Comparison of ENCODE assay signal across 8 cellular contexts in the genomic region with DNA sequence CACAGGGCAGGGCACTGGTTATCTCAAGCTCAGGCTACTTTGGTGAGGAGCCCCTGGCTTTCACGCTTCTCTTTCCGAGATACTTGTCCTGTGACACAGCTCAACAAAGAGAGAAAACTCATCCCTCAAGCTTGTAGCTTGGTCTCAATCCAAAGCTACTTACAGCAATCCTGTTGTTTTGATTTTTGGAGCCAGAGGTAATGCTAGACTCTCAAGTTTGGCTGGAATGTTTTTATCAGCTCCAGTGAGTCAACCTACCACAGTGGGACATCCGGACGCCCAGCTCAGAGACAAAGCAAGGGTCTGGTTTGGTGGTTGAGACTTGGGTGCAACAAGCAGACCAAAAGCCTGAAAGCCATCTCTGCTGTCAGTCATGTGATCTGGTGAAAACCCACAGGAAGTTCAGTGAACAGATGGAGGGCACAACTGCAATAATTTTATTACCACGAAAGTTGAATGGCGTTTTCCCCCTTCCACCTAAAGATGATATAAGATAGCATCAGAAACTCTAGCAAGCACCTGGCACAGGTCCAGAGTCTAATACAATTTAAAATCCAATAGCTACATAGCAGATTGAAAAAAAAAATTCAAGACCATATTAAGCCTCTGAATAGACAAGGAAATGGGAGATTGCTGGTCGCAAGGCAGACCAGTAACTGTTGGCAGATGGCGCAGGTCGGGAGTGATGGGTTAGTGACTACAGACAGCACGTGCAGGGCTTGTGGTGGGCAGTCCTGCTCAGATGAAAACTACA.
A peak's percentile ranks its signal among the peaks of the same experiment; 100 is the strongest.
DNase-seq lines count a peak whose midpoint lies in the region; ATAC-seq and TF ChIP-seq lines count a peak whose summit lies in the region.

No MANE protein-coding gene starts in this region.

- peak overlapping the region; percentile 26 to 95 (median 90); a peak in 21 of 22 replicates for H3K27ac ChIP-seq in BLaER1 treated with 17β-estradiol and CSF1 and Interleukin-3, amounts not matched to agents 10 nM and 100 nM
- no peak overlapping the region for H3K27ac ChIP-seq in MM.1S (ENCODE audit: low read length)

- H3K9ac ChIP-seq in BLaER1 treated with 17β-estradiol and CSF1 and Interleukin-3, amounts not matched to agents 10 nM and 100 nM, result peak overlapping the region in 9 of 11 experiments; percentile 58 to 80 (median 75); a peak in 19 of 22 replicates
- no peak overlapping the region for H3K9ac ChIP-seq in MM.1S (ENCODE audit: low read length)

- H3K27ac Mint-ChIP-seq in activated naive CD8-positive, alpha-beta T cell treated with anti-CD3 and anti-CD28 coated beads, Interleukin-2, amount 50 U/mL, for 24 hours, result peak overlapping the region; percentile 51
- peak overlapping the region; percentile 67 to 92 for H3K27ac Mint-ChIP-seq in natural killer cell treated with Interleukin-12 subunit alpha and Interleukin-12 subunit beta and Interleukin-15 and Interleukin-18, amount 100 ng/mL, for 72 hours

- H3K36me3 Mint-ChIP-seq in activated naive CD8-positive, alpha-beta T cell treated with anti-CD3 and anti-CD28 coated beads, Interleukin-2, amount 50 U/mL, for 24 hours (ENCODE audit: low read depth), result peaks cover 4% of the 10 kb centered on the region
- peaks cover 6% of the 10 kb centered on the region for H3K36me3 Mint-ChIP-seq in natural killer cell treated with Interleukin-12 subunit alpha and Interleukin-12 subunit beta and Interleukin-15 and Interleukin-18, amount 100 ng/mL, for 72 hours

- H4K20me1 ChIP-seq in BLaER1 treated with 17β-estradiol and CSF1 and Interleukin-3, amounts not matched to agents 10 nM and 100 nM, result no peaks in the 10 kb centered on the region; a peak in 1 of 22 replicates
- no peaks in the 10 kb centered on the region for H4K20me1 ChIP-seq in MM.1S (ENCODE audit: insufficient read depth, low read length)

- H3K79me2 ChIP-seq in MM.1S (ENCODE audit: low read length), result no peaks in the 10 kb centered on the region

- H3K36me3 ChIP-seq in BLaER1 treated with 17β-estradiol and CSF1 and Interleukin-3, amounts not matched to agents 10 nM and 100 nM, result peaks cover 0 to 17% (median 5%) of the 10 kb centered on the region in 11 experiments; a peak in 7 of 22 replicates
- no peaks in the 10 kb centered on the region for H3K36me3 ChIP-seq in MM.1S (replicated peaks; ENCODE audit: insufficient read depth, low read length)

- peak overlapping the region; percentile 5 for H3K4me3 Mint-ChIP-seq in activated naive CD8-positive, alpha-beta T cell treated with anti-CD3 and anti-CD28 coated beads, Interleukin-2, amount 50 U/mL, for 24 hours
- H3K4me3 Mint-ChIP-seq in natural killer cell treated with Interleukin-12 subunit alpha and Interleukin-12 subunit beta and Interleukin-15 and Interleukin-18, amount 100 ng/mL, for 72 hours, result peak overlapping the region; percentile 77

- H3K27me3 Mint-ChIP-seq in activated naive CD8-positive, alpha-beta T cell treated with anti-CD3 and anti-CD28 coated beads, Interleukin-2, amount 50 U/mL, for 24 hours, result no peaks in the 10 kb centered on the region
- H3K27me3 Mint-ChIP-seq in natural killer cell treated with Interleukin-12 subunit alpha and Interleukin-12 subunit beta and Interleukin-15 and Interleukin-18, amount 100 ng/mL, for 72 hours, result no peaks in the 10 kb centered on the region

- peaks cover 57% of the 10 kb centered on the region for H3K4me1 Mint-ChIP-seq in activated naive CD8-positive, alpha-beta T cell treated with anti-CD3 and anti-CD28 coated beads, Interleukin-2, amount 50 U/mL, for 24 hours
- peaks cover 50 to 60% of the 10 kb centered on the region in 2 donors for H3K4me1 Mint-ChIP-seq in natural killer cell treated with Interleukin-12 subunit alpha and Interleukin-12 subunit beta and Interleukin-15 and Interleukin-18, amount 100 ng/mL, for 72 hours (ENCODE audit: low read depth in 2 of 2)

- peak overlapping the region; percentile 68 to 87 (median 78) for H3K4me2 ChIP-seq in BLaER1 treated with 17β-estradiol and CSF1 and Interleukin-3, amounts not matched to agents 10 nM and 100 nM
- no peak overlapping the region for H3K4me2 ChIP-seq in MM.1S (ENCODE audit: low read depth, low read length)

- H2AFZ ChIP-seq in MM.1S (ENCODE audit: low read length), result no peak overlapping the region

- no peaks in the 10 kb centered on the region for H3K27me3 ChIP-seq in BLaER1 treated with 17β-estradiol and CSF1 and Interleukin-3, amounts not matched to agents 10 nM and 100 nM
- no peaks in the 10 kb centered on the region for H3K27me3 ChIP-seq in MM.1S (replicated peaks; ENCODE audit: insufficient read depth, low read length)

- H3K4me1 ChIP-seq in BLaER1 treated with 17β-estradiol and CSF1 and Interleukin-3, amounts not matched to agents 10 nM and 100 nM, result peaks cover 50 to 90% (median 78%) of the 10 kb centered on the region in 10 experiments
- H3K4me1 ChIP-seq in MM.1S (ENCODE audit: low read length), result no peaks in the 10 kb centered on the region

- H3K9me2 ChIP-seq in MM.1S (replicated peaks; ENCODE audit: insufficient read depth, low read length), result no peaks in the 10 kb centered on the region

- no peaks in the 10 kb centered on the region for H3K9me3 Mint-ChIP-seq in activated naive CD8-positive, alpha-beta T cell treated with anti-CD3 and anti-CD28 coated beads, Interleukin-2, amount 50 U/mL, for 24 hours
- H3K9me3 Mint-ChIP-seq in natural killer cell treated with Interleukin-12 subunit alpha and Interleukin-12 subunit beta and Interleukin-15 and Interleukin-18, amount 100 ng/mL, for 72 hours, result no peaks in the 10 kb centered on the region

- H3F3A ChIP-seq in MM.1S (ENCODE audit: insufficient read depth, low read length), result no peaks in the 10 kb centered on the region

- TF ChIP-seq CTCF in MM.1S (IDR thresholded peaks at IDR 0.05; ENCODE audit: low read length), result no peak

- H3K9me3 ChIP-seq in BLaER1 treated with 17β-estradiol and CSF1 and Interleukin-3, amounts not matched to agents 10 nM and 100 nM (replicated peaks in 1 of 11), result no peaks in the 10 kb centered on the region
- H3K9me3 ChIP-seq in MM.1S (replicated peaks; ENCODE audit: insufficient read depth, low read length), result no peaks in the 10 kb centered on the region

- H3K4me3 ChIP-seq in BLaER1 treated with 17β-estradiol and CSF1 and Interleukin-3, amounts not matched to agents 10 nM and 100 nM, result peak overlapping the region in 5 of 10 experiments; percentile 2 to 31 (median 7); a peak in 5 of 20 replicates
- H3K4me3 ChIP-seq in MM.1S (ENCODE audit: low read length), result no peak overlapping the region

- DNase-seq in LHCN-M2 (ENCODE audit: low read depth) (peak; percentile 100), NCI-H748 (lab: John Stamatoyannopoulos, UW; ENCODE audit: unreplicated experiment) (no peak), MM.1S (no peak), T-helper 9 cell (no peak), DMS79 treated with DMSO at 0.1 percent for 48 hours (lab: John Stamatoyannopoulos, UW) (no peak)
- peak; percentile 32 for DNase-seq in activated naive CD8-positive, alpha-beta T cell treated with anti-CD3 and anti-CD28 coated beads, Interleukin-2, amount 50 U/mL, for 24 hours
- DNase-seq in natural killer cell treated with Interleukin-12 subunit alpha and Interleukin-12 subunit beta and Interleukin-15 and Interleukin-18, amount 100 ng/mL, for 72 hours (ENCODE audit: low spot score), result peak; percentile 86

- ATAC-seq in activated naive CD8-positive, alpha-beta T cell treated with anti-CD3 and anti-CD28 coated beads, Interleukin-2, amount 50 U/mL, for 24 hours, result peak; percentile 42
- ATAC-seq in natural killer cell treated with Interleukin-12 subunit alpha and Interleukin-12 subunit beta and Interleukin-15 and Interleukin-18, amount 100 ng/mL, for 72 hours, result peak; percentile 87

Comparison
In these comparisons a context has a peak if more than half of its experiments do, and no peak if none do; other contexts are left out.
1. DNase-seq: peak in LHCN-M2 (single experiment), activated naive CD8-positive, alpha-beta T cell treated with anti-CD3 and anti-CD28 coated beads, Interleukin-2, amount 50 U/mL, for 24 hours (single experiment) and natural killer cell treated with Interleukin-12 subunit alpha and Interleukin-12 subunit beta and Interleukin-15 and Interleukin-18, amount 100 ng/mL, for 72 hours (single experiment); none in NCI-H748 (single experiment), MM.1S (single experiment), T-helper 9 cell (single experiment) and DMS79 treated with DMSO at 0.1 percent for 48 hours (single experiment).